Comparison of ENCODE assay signal across 2 cellular contexts in the genomic region with DNA sequence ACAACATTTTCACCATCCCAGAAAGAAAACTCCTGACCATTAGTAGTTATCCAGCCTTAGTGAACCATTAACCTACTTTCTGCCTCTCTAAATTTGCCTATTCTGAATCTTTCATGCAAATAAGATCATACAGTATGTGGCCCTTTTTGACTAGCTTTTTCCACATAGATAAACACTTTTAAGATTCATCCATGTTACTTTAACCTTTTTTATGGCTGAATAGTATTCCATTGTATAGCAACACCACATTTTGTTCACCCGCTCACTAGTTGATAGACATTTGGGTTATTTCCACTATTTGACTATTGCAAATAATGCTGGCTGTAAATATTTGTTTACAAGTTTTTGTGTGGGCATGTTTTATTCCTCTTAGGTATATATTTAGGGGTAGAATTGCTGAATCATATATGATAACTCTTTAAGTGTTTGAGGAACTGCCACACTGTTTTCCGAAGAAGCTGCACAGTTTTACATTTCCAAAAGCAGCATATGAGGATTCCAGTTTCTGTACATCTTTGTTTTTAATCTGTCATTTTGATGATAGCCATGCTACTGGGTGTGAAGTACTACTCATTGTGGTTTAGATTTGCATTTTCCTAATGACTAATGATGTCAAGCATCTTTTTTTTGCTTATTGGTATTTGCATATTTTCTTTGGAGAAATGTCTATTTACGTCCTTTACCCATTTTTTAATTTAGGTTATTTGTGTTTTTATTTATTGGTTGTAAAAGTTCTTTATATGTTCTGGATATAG.
TF ChIP-seq lines count a peak whose summit lies in the region.

No MANE protein-coding gene starts in this region.

TF ChIP-seq in HEK293, 187 proteins besides CTCF, POLR2A, EP300 and RAD21:
- TF ChIP-seq ZNF146 (tag by site-specific recombination; IDR thresholded peaks at IDR 0.05) (peak; percentile 96), ZNF37A (tag by site-specific recombination; IDR thresholded peaks at IDR 0.05) (no peak)
- TF ChIP-seq, protein P1, sequence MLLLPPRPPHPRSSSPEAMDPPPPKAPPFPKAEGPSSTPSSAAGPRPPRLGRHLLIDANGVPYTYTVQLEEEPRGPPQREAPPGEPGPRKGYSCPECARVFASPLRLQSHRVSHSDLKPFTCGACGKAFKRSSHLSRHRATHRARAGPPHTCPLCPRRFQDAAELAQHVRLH (tag by site-specific recombination; IDR thresholded peaks at IDR 0.05), result peak; percentile 49; the same call in 1 of the 2 replicates

TF ChIP-seq in HepG2, 621 proteins besides CTCF, POLR2A, EP300 and RAD21:
- TF ChIP-seq CENPT (CRISPR knock-in tag; IDR thresholded peaks at IDR 0.05; ENCODE audit: low read depth) (no peak), KDM1A (CRISPR knock-in tag; IDR thresholded peaks at IDR 0.05) (no peak), ZFP1 (CRISPR knock-in tag; IDR thresholded peaks at IDR 0.05) (no peak), ZFP62 (CRISPR knock-in tag; IDR thresholded peaks at IDR 0.05) (no peak), REXO4 (CRISPR knock-in tag; IDR thresholded peaks at IDR 0.05; ENCODE audit: borderline replicate concordance) (no peak), CC2D1A (CRISPR knock-in tag; IDR thresholded peaks at IDR 0.05) (no peak), CBX1 (IDR thresholded peaks at IDR 0.05; ENCODE audit: low read depth) (no peak), ARNT (IDR thresholded peaks at IDR 0.05) (no peak), TEAD2 (CRISPR knock-in tag; IDR thresholded peaks at IDR 0.05) (no peak), SRSF9 (IDR thresholded peaks at IDR 0.05; ENCODE audit: borderline replicate concordance, insufficient read depth, low read depth, low read length, poor library complexity, severe bottlenecking) (no peak)
- TF ChIP-seq, protein P2, sequence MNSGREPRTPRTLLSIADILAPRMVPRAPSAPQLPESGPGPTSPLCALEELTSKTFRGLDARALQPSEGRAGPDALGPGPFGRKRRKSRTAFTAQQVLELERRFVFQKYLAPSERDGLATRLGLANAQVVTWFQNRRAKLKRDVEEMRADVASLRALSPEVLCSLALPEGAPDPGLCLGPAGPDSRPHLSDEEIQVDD (CRISPR knock-in tag; IDR thresholded peaks at IDR 0.05; ENCODE audit: borderline replicate concordance), result no peak
- TF ChIP-seq, protein P3, sequence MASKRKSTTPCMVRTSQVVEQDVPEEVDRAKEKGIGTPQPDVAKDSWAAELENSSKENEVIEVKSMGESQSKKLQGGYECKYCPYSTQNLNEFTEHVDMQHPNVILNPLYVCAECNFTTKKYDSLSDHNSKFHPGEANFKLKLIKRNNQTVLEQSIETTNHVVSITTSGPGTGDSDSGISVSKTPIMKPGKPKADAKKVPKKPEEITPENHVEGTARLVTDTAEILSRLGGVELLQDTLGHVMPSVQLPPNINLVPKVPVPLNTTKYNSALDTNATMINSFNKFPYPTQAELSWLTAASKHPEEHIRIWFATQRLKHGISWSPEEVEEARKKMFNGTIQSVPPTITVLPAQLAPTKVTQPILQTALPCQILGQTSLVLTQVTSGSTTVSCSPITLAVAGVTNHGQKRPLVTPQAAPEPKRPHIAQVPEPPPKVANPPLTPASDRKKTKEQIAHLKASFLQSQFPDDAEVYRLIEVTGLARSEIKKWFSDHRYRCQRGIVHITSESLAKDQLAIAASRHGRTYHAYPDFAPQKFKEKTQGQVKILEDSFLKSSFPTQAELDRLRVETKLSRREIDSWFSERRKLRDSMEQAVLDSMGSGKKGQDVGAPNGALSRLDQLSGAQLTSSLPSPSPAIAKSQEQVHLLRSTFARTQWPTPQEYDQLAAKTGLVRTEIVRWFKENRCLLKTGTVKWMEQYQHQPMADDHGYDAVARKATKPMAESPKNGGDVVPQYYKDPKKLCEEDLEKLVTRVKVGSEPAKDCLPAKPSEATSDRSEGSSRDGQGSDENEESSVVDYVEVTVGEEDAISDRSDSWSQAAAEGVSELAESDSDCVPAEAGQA (IDR thresholded peaks at IDR 0.05; ENCODE audit: low read depth), result no peak
- TF ChIP-seq, protein P3 (CRISPR knock-in tag; IDR thresholded peaks at IDR 0.05; ENCODE audit: borderline replicate concordance), result no peak
- TF ChIP-seq, protein P4, sequence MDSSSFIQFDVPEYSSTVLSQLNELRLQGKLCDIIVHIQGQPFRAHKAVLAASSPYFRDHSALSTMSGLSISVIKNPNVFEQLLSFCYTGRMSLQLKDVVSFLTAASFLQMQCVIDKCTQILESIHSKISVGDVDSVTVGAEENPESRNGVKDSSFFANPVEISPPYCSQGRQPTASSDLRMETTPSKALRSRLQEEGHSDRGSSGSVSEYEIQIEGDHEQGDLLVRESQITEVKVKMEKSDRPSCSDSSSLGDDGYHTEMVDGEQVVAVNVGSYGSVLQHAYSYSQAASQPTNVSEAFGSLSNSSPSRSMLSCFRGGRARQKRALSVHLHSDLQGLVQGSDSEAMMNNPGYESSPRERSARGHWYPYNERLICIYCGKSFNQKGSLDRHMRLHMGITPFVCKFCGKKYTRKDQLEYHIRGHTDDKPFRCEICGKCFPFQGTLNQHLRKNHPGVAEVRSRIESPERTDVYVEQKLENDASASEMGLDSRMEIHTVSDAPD (CRISPR knock-in tag; IDR thresholded peaks at IDR 0.05), result no peak
- TF ChIP-seq, protein P5, sequence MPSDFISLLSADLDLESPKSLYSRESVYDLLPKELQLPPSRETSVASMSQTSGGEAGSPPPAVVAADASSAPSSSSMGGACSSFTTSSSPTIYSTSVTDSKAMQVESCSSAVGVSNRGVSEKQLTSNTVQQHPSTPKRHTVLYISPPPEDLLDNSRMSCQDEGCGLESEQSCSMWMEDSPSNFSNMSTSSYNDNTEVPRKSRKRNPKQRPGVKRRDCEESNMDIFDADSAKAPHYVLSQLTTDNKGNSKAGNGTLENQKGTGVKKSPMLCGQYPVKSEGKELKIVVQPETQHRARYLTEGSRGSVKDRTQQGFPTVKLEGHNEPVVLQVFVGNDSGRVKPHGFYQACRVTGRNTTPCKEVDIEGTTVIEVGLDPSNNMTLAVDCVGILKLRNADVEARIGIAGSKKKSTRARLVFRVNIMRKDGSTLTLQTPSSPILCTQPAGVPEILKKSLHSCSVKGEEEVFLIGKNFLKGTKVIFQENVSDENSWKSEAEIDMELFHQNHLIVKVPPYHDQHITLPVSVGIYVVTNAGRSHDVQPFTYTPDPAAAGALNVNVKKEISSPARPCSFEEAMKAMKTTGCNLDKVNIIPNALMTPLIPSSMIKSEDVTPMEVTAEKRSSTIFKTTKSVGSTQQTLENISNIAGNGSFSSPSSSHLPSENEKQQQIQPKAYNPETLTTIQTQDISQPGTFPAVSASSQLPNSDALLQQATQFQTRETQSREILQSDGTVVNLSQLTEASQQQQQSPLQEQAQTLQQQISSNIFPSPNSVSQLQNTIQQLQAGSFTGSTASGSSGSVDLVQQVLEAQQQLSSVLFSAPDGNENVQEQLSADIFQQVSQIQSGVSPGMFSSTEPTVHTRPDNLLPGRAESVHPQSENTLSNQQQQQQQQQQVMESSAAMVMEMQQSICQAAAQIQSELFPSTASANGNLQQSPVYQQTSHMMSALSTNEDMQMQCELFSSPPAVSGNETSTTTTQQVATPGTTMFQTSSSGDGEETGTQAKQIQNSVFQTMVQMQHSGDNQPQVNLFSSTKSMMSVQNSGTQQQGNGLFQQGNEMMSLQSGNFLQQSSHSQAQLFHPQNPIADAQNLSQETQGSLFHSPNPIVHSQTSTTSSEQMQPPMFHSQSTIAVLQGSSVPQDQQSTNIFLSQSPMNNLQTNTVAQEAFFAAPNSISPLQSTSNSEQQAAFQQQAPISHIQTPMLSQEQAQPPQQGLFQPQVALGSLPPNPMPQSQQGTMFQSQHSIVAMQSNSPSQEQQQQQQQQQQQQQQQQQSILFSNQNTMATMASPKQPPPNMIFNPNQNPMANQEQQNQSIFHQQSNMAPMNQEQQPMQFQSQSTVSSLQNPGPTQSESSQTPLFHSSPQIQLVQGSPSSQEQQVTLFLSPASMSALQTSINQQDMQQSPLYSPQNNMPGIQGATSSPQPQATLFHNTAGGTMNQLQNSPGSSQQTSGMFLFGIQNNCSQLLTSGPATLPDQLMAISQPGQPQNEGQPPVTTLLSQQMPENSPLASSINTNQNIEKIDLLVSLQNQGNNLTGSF (CRISPR knock-in tag; IDR thresholded peaks at IDR 0.05), result no peak
